13 cellular contexts compared by ENCODE assay signal in the genomic region with DNA sequence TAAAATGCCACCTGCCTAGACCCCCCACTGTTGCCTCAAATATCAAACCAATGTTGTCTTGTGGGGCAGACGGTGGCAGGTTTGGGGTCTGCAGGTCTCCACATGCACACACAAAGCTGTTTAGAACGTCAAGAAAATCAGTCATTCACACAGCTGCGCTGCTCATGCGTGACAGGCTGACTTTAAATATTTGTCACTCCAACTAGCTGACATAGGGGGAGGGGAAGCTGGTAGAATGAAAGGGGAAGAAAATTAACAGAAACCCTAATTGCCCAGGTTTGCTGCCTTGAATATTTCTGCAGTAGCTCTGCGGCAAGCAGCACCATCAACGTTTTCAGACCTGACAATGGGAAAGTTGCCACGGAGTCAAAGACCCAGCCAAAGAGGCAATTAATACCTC.
DNase-seq lines count a peak whose midpoint lies in the region; ATAC-seq and TF ChIP-seq lines count a peak whose summit lies in the region.
"Had no signal": no experiment of that assay in that cellular context is flagged by ENCODE, and none has a peak within 500 bp of the region (broad histone marks: within the 10 kb centered on the region; RNA-seq: fewer than 3 reads in every experiment).

No MANE protein-coding gene starts in this region.

- H4K91ac ChIP-seq in neuronal stem cell (ENCODE audit: low read depth, low read length, poor library complexity): no peak overlapping the region

- no peak overlapping the region for H3K14ac ChIP-seq in neuronal stem cell (ENCODE audit: low read length)

- H3K4me3 Mint-ChIP-seq in mesothelial cell of epicardium: no peak overlapping the region

- no peak overlapping the region for H3K27ac Mint-ChIP-seq in mesothelial cell of epicardium

- no peaks in the 10 kb centered on the region for H3K9me3 ChIP-seq in neuronal stem cell (replicated peaks in 1 of 2; ENCODE audit: control insufficient read depth in 2 of 2, insufficient read depth in 1 of 2, low read depth in 1 of 2, low read length in 2 of 2)
- H3K9me3 ChIP-seq: uterus had no signal

- no peak for TF ChIP-seq CTCF in mesothelial cell of epicardium (IDR thresholded peaks at IDR 0.05; ENCODE audit: unreplicated experiment)

- no peaks in the 10 kb centered on the region for H3K36me3 ChIP-seq in neuronal stem cell (replicated peaks in 1 of 2; ENCODE audit: control insufficient read depth in 2 of 2, insufficient read depth in 2 of 2, low read length in 2 of 2)
- H3K36me3 ChIP-seq: uterus had no signal

- no peak overlapping the region for H2BK5ac ChIP-seq in neuronal stem cell (ENCODE audit: low read length)

- peaks cover 13% of the 10 kb centered on the region for H3K4me1 Mint-ChIP-seq in mesothelial cell of epicardium

- H2AFZ ChIP-seq in neuronal stem cell (ENCODE audit: low read length): no peak overlapping the region

- peaks cover 2 to 9% of the 10 kb centered on the region in 2 donors for H3K4me1 ChIP-seq in neuronal stem cell (ENCODE audit: control insufficient read depth in 2 of 2, insufficient read depth in 1 of 2, low read depth in 1 of 2, low read length in 2 of 2)
- H3K4me1 ChIP-seq: uterus had no signal

- H3K27ac ChIP-seq in neuronal stem cell (replicated peaks; ENCODE audit: low read length): no peak overlapping the region
- H3K27ac ChIP-seq: KMS-11, uterus had no signal

- no peak overlapping the region for H4K8ac ChIP-seq in neuronal stem cell (ENCODE audit: low read depth, low read length)

- no peak overlapping the region for H2BK12ac ChIP-seq in neuronal stem cell (ENCODE audit: low read length)

- DNase-seq in DMS53 (lab: John Stamatoyannopoulos, UW) (peak; percentile 36), DMS53 treated with DMSO at 0.1 percent for 48 hours (lab: John Stamatoyannopoulos, UW; ENCODE audit: unreplicated experiment) (no peak), NCI-H2171 treated with DMSO at 0.1 percent for 48 hours (lab: John Stamatoyannopoulos, UW) (peak; percentile 70), renal cortical epithelial cell (ENCODE audit: low read depth) (peak; percentile 33), neuronal stem cell (ENCODE audit: low spot score) (no peak), mesothelial cell of epicardium (ENCODE audit: low spot score in 2 of 2, unreplicated experiment in 2 of 2) (no peak)
- DNase-seq in activated naive CD4-positive, alpha-beta T cell treated with Interleukin-2 at 50 U/mL for 16 hours: no peak
- DNase-seq: activated naive CD4-positive, alpha-beta T cell treated with anti-CD3 and anti-CD28 coated beads, Interleukin-2, amount 50 U/mL, for 16 hours; mammary epithelial cell; stimulated activated CD4-positive, alpha-beta T cell treated with anti-CD3 and anti-CD28 coated beads, Interleukin-2, amount 100 ng/mL, for 48 hours; uterus had no signal

- no peak overlapping the region for H3K23ac ChIP-seq in neuronal stem cell (ENCODE audit: low read depth, low read length, poor library complexity)

- WGBS in neuronal stem cell (ENCODE audit: extremely low coverage in 2 of 2, insufficient read length in 2 of 2, insufficient replicate concordance in 1 of 2), 2 donors: no CpG with 5 or more reads among the region's 7 CpGs

- no peak overlapping the region for H3K18ac ChIP-seq in neuronal stem cell (ENCODE audit: low read length)

- no peak overlapping the region for H2BK15ac ChIP-seq in neuronal stem cell (ENCODE audit: low read length)

- H3K9ac ChIP-seq in neuronal stem cell (ENCODE audit: low read depth, low read length, poor library complexity): no peak overlapping the region
- H3K9ac ChIP-seq: KMS-11 had no signal

- peaks cover 0 to 28% (median 0%) of the 10 kb centered on the region in 3 experiments for H3K27me3 ChIP-seq in neuronal stem cell (ENCODE audit: control insufficient read depth in 3 of 3, insufficient read depth in 3 of 3, low read depth in 1 of 3, low read length in 3 of 3)
- H3K27me3 ChIP-seq: uterus had no signal

- no peaks in the 10 kb centered on the region for H3K79me1 ChIP-seq in neuronal stem cell (ENCODE audit: low read depth, low read length)

- no peak overlapping the region for H3K4me3 ChIP-seq in neuronal stem cell (ENCODE audit: low read length in 2 of 2)
- H3K4me3 ChIP-seq: uterus had no signal

- H3K27me3 Mint-ChIP-seq in mesothelial cell of epicardium (ENCODE audit: low read depth): peaks cover 31% of the 10 kb centered on the region

- H2BK120ac ChIP-seq in neuronal stem cell (ENCODE audit: low read depth, low read length): no peak overlapping the region

- no peak overlapping the region for H2AK5ac ChIP-seq in neuronal stem cell (ENCODE audit: low read depth, low read length)

- H3K36me3 Mint-ChIP-seq in mesothelial cell of epicardium: no peaks in the 10 kb centered on the region

- no peak overlapping the region for H3K4me2 ChIP-seq in neuronal stem cell (ENCODE audit: insufficient read depth, low read length, poor library complexity, severe bottlenecking)
- H3K4me2 ChIP-seq: KMS-11 had no signal

- peak; percentile 58 for ATAC-seq in HG02938 (IDR thresholded peaks at IDR 0.05; ENCODE audit: unreplicated experiment)

- H3K9me3 Mint-ChIP-seq in mesothelial cell of epicardium: no peaks in the 10 kb centered on the region

- H3K4ac ChIP-seq in neuronal stem cell (ENCODE audit: low read length): no peak overlapping the region

Comparison
In these comparisons a context has a peak if more than half of its experiments do, and no peak if none do; other contexts are left out.
1. DNase-seq: peak in DMS53 (single experiment), NCI-H2171 treated with DMSO at 0.1 percent for 48 hours (single experiment) and renal cortical epithelial cell (single experiment); none in DMS53 treated with DMSO at 0.1 percent for 48 hours (single experiment), neuronal stem cell (single experiment), activated naive CD4-positive, alpha-beta T cell treated with Interleukin-2 at 50 U/mL for 16 hours (single experiment) and mesothelial cell of epicardium (0 of 2).